In the genomic region with DNA sequence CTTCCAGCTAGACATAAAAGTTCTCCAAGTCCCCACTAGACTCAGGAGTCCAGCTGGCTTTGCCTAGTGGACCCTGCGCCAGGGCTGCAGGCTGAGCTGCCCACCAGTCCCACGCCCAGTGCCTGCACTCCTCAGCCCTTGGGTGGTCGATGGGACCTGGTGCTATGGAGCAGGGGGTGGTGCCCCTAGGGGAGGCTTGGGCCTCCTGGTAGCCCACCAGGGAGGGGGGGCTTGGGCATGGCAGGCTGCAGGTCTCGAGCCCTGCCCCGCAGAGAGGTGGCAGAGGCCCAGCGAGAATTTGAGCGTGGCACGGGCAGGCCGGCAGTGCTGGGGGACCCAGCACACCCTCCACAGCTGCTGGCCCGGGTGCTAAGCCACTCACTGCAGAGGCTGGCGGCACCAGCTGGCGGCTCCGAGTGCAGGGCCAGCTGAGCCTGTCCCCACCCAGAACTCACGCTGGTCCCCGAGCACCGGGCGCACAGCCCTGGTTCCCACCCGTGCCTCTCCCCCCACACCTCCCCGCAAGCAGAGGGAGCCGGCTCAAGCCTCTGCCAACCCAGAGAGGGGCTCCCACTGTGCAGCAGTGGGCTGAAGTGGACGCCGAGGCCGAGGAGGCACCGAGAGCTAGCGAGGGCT, we compare ENCODE assay signal across 8 cellular contexts. TPM values are rescaled to one million over a fixed set of nuclear protein-coding genes. Genes with fewer than 3 reads are reported as not detected.
"Had no signal": no experiment of that assay in that cellular context is flagged by ENCODE, and none has a peak within 500 bp of the region (broad histone marks: within the 10 kb centered on the region; RNA-seq: fewer than 3 reads in every experiment).

No MANE protein-coding gene starts in this region.

- ATAC-seq: GM23338, HepG2 had no signal

- H3K36me3 Mint-ChIP-seq: IgD-negative memory B cell had no signal

- H3K27ac ChIP-seq: HL-60 had no signal

- H3K27ac Mint-ChIP-seq: GM23338, H9, IgD-negative memory B cell had no signal

- FAIRE-seq: H1, H54, HepG2 had no signal

- H3K4me1 Mint-ChIP-seq: GM23338, H9 had no signal

- H3K4me3 ChIP-seq: GM23338 had no signal

- H3K27me3 Mint-ChIP-seq: IgD-negative memory B cell had no signal

- DNase-seq: H9, HCEC 1CT had no signal

- H3K9me3 Mint-ChIP-seq: IgD-negative memory B cell had no signal

- H3K4me3 Mint-ChIP-seq: GM23338, H9, IgD-negative memory B cell had no signal

RNA-seq across cellular contexts. Expression of gene GBP5, which starts 30.2 kb away (rescaled TPM):
- total RNA-seq: GM23338, H1, H9, HepG2 had no signal
- polyA plus RNA-seq: GM23338, H1 had no signal
